1 cellular context compared by ENCODE assay signal in the genomic region with DNA sequence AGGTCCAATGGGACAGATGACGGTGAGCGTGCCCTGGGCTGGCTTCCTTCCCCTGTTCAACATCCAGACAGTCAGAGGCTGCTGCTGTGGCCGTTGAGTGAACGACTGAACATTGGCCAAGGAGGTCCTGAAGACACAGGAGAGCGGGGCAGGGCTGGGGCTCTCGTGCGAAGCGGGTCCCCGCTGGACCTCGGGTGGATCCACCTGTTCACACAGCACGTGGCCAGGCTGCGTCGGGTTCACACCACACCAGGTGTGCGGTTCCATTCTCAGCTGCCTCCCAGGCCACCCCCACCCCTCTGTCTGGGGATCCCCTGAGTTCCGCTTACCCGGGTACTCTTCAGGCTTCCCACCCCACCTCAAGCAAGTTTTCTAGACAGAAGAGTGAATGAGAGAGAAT.
TF ChIP-seq lines count a peak whose summit lies in the region.

No MANE protein-coding gene starts in this region.

TF ChIP-seq in H1, 55 proteins besides CTCF, POLR2A, EP300 and RAD21:
- no peak for TF ChIP-seq SIRT6 (IDR thresholded peaks at IDR 0.05; ENCODE audit: low read length)
- no peak for TF ChIP-seq TEAD4 (IDR thresholded peaks at IDR 0.05; ENCODE audit: low read depth, low read length)
- TF ChIP-seq POU5F1 (IDR thresholded peaks at IDR 0.05; ENCODE audit: low read depth, low read length), result no peak
- no peak for TF ChIP-seq HDAC2 (IDR thresholded peaks at IDR 0.05; ENCODE audit: borderline replicate concordance in 1 of 2, low read depth in 2 of 2, low read length in 2 of 2)
- no peak for TF ChIP-seq TBP (IDR thresholded peaks at IDR 0.05; ENCODE audit: low read depth, low read length)
- TF ChIP-seq, protein P1, sequence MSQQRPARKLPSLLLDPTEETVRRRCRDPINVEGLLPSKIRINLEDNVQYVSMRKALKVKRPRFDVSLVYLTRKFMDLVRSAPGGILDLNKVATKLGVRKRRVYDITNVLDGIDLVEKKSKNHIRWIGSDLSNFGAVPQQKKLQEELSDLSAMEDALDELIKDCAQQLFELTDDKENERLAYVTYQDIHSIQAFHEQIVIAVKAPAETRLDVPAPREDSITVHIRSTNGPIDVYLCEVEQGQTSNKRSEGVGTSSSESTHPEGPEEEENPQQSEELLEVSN (IDR thresholded peaks at IDR 0.05), result no peak
- no peak for TF ChIP-seq EZH2 (IDR thresholded peaks at IDR 0.05; ENCODE audit: low read depth, low read length, severe bottlenecking)
- TF ChIP-seq EGR1 (IDR thresholded peaks at IDR 0.05; ENCODE audit: borderline replicate concordance, low read depth, low read length), result no peak
- TF ChIP-seq KDM1A (IDR thresholded peaks at IDR 0.05; ENCODE audit: borderline replicate concordance, low read length), result no peak
- TF ChIP-seq USF2 (IDR thresholded peaks at IDR 0.05; ENCODE audit: low read length), result no peak
- no peak for TF ChIP-seq NRF1 (IDR thresholded peaks at IDR 0.05; ENCODE audit: low read depth, low read length)
- TF ChIP-seq, protein P2, sequence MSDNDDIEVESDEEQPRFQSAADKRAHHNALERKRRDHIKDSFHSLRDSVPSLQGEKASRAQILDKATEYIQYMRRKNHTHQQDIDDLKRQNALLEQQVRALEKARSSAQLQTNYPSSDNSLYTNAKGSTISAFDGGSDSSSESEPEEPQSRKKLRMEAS (IDR thresholded peaks at IDR 0.05), result no peak
- TF ChIP-seq CHD2 (IDR thresholded peaks at IDR 0.05; ENCODE audit: low read length), result no peak
- no peak for TF ChIP-seq SP2 (IDR thresholded peaks at IDR 0.05; ENCODE audit: low read length)
- no peak for TF ChIP-seq ATF2 (IDR thresholded peaks at IDR 0.05; ENCODE audit: low read length)
- TF ChIP-seq SRF (IDR thresholded peaks at IDR 0.05; ENCODE audit: low read depth, low read length), result no peak
- no peak for TF ChIP-seq YY1 (IDR thresholded peaks at IDR 0.05; ENCODE audit: low read depth, low read length)
TF ChIP-seq in H1: peak in this region for 0.
